In genomic region chr22:38881997-38882396, GRCh38 we compare ENCODE assay signal across 14 cellular contexts. TPM values are rescaled to one million over a fixed set of nuclear protein-coding genes. Genes with fewer than 3 reads are reported as not detected.
DNase-seq lines count a peak whose midpoint lies in the region; ATAC-seq and TF ChIP-seq lines count a peak whose summit lies in the region.
"Had no signal": no experiment of that assay in that cellular context is flagged by ENCODE, and none has a peak within 500 bp of the region (broad histone marks: within the 10 kb centered on the region; RNA-seq: fewer than 3 reads in every experiment).

No MANE protein-coding gene starts in this region.

- CTCF ChIA-PET in activated naive CD4-positive, alpha-beta T cell treated with anti-CD3 and anti-CD28 coated beads for 36 hours (lab: Charles Lee) = interaction anchor here (2.0 kb wide), 1 partner anchor 12 kb away, joined by 5 read pairs; no protein-coding TSS in a partner anchor

- peak overlapping the region; percentile 88 for H3K27ac Mint-ChIP-seq in activated naive CD4-positive, alpha-beta T cell treated with anti-CD3 and anti-CD28 coated beads, Interleukin-2, amount 50 U/mL, for 24 hours
- no peak overlapping the region for H3K27ac Mint-ChIP-seq in activated naive CD4-positive, alpha-beta T cell treated with anti-CD3 and anti-CD28 coated beads for 36 hours
- H3K27ac Mint-ChIP-seq: effector memory CD8-positive, alpha-beta T cell; GM23338 had no signal

- H3K4me3 Mint-ChIP-seq in activated naive CD4-positive, alpha-beta T cell treated with anti-CD3 and anti-CD28 coated beads, Interleukin-2, amount 50 U/mL, for 24 hours = peak overlapping the region; percentile 75
- H3K4me3 Mint-ChIP-seq in activated naive CD4-positive, alpha-beta T cell treated with anti-CD3 and anti-CD28 coated beads for 36 hours = no peak overlapping the region
- H3K4me3 Mint-ChIP-seq: effector memory CD8-positive, alpha-beta T cell; GM23338; stimulated activated naive CD8-positive, alpha-beta T cell treated with anti-CD3 and anti-CD28 coated beads, Interleukin-15, amount 100 ng/mL, for 72 hours had no signal

- no peak overlapping the region for H3K4me3 ChIP-seq in heart left ventricle
- H3K4me3 ChIP-seq in prostate gland = no peak overlapping the region
- no peak overlapping the region for H3K4me3 ChIP-seq in aorta (ENCODE audit: low read length in 2 of 2)
- H3K4me3 ChIP-seq in HAP-1 = no peak overlapping the region
- H3K4me3 ChIP-seq: A549, GM23338 had no signal

- H3K36me3 Mint-ChIP-seq in activated naive CD4-positive, alpha-beta T cell treated with anti-CD3 and anti-CD28 coated beads, Interleukin-2, amount 50 U/mL, for 24 hours = no peaks in the 10 kb centered on the region
- no peaks in the 10 kb centered on the region for H3K36me3 Mint-ChIP-seq in activated naive CD4-positive, alpha-beta T cell treated with anti-CD3 and anti-CD28 coated beads for 36 hours (ENCODE audit: low read depth)

- H3K36me3 ChIP-seq in heart left ventricle (no peaks in the 10 kb centered on the region), prostate gland (no peaks in the 10 kb centered on the region), aorta (ENCODE audit: control insufficient read depth in 1 of 2, insufficient read depth in 2 of 2, low read length in 1 of 2) (no peaks in the 10 kb centered on the region), HAP-1 (replicated peaks) (no peaks in the 10 kb centered on the region)

- no peaks in the 10 kb centered on the region for H3K27me3 Mint-ChIP-seq in activated naive CD4-positive, alpha-beta T cell treated with anti-CD3 and anti-CD28 coated beads, Interleukin-2, amount 50 U/mL, for 24 hours
- H3K27me3 Mint-ChIP-seq in activated naive CD4-positive, alpha-beta T cell treated with anti-CD3 and anti-CD28 coated beads for 36 hours (ENCODE audit: low read depth) = no peaks in the 10 kb centered on the region

- no peaks in the 10 kb centered on the region for H3K9me3 ChIP-seq in heart left ventricle
- H3K9me3 ChIP-seq in prostate gland = no peaks in the 10 kb centered on the region
- no peaks in the 10 kb centered on the region for H3K9me3 ChIP-seq in aorta (ENCODE audit: control insufficient read depth, low read length)
- no peaks in the 10 kb centered on the region for H3K9me3 ChIP-seq in HAP-1
- H3K9me3 ChIP-seq: A549 had no signal

- TF ChIP-seq CTCF in heart left ventricle (IDR thresholded peaks at IDR 0.05) (no peak), prostate gland (IDR thresholded peaks at IDR 0.05) (no peak)

- intact Hi-C loops in activated naive CD4-positive, alpha-beta T cell treated with anti-CD3 and anti-CD28 coated beads for 36 hours (cut with micrococcal nuclease) = no loop called here
- intact Hi-C loops in heart left ventricle (cut with DNase I) = loop anchor here in 1 of 10 donors (5.0 kb wide), 1 partner anchor 40 kb away; no protein-coding TSS in a partner anchor
- intact Hi-C loops in prostate gland (cut with DNase I) = no loop called here
- intact Hi-C loops in aorta (cut with DNase I) = loop anchor here (5.0 kb wide), 2 partner anchors 40 to 270 kb away; partner anchors contain the start of gene CBX7 (in 1 of the 2)

- TF ChIP-seq POLR2A in heart left ventricle (IDR thresholded peaks at IDR 0.05) (no peak), prostate gland (IDR thresholded peaks at IDR 0.05) (no peak)

- no peaks in the 10 kb centered on the region for H3K9me3 Mint-ChIP-seq in activated naive CD4-positive, alpha-beta T cell treated with anti-CD3 and anti-CD28 coated beads, Interleukin-2, amount 50 U/mL, for 24 hours
- no peaks in the 10 kb centered on the region for H3K9me3 Mint-ChIP-seq in activated naive CD4-positive, alpha-beta T cell treated with anti-CD3 and anti-CD28 coated beads for 36 hours
- H3K9me3 Mint-ChIP-seq: effector memory CD8-positive, alpha-beta T cell; GM23338; stimulated activated naive CD8-positive, alpha-beta T cell treated with anti-CD3 and anti-CD28 coated beads, Interleukin-15, amount 100 ng/mL, for 72 hours had no signal

- peaks cover 25% of the 10 kb centered on the region for H3K4me1 Mint-ChIP-seq in activated naive CD4-positive, alpha-beta T cell treated with anti-CD3 and anti-CD28 coated beads, Interleukin-2, amount 50 U/mL, for 24 hours
- H3K4me1 Mint-ChIP-seq in activated naive CD4-positive, alpha-beta T cell treated with anti-CD3 and anti-CD28 coated beads for 36 hours (ENCODE audit: low read depth) = peaks cover 27% of the 10 kb centered on the region

- H3K27ac ChIP-seq in heart left ventricle (peak overlapping the region; percentile 63 to 90 (median 82)), prostate gland (peak overlapping the region; percentile 63 to 80), aorta (ENCODE audit: low read depth in 1 of 2, low read length in 2 of 2) (peak overlapping the region; percentile 92 to 97)
- H3K27ac ChIP-seq: A549 had no signal

- in situ Hi-C loops in HAP-1 (cut with MboI; ENCODE audit: low sequenced_read_pairs) = no loop called here

- H3K4me1 ChIP-seq in heart left ventricle (peaks cover 8 to 24% (median 17%) of the 10 kb centered on the region in 12 donors), prostate gland (replicated peaks) (no peaks in the 10 kb centered on the region), aorta (ENCODE audit: control insufficient read depth in 1 of 2, insufficient read depth in 2 of 2, low read length in 2 of 2) (peaks cover 4 to 7% of the 10 kb centered on the region in 2 donors), HAP-1 (no peaks in the 10 kb centered on the region)

- H3K27me3 ChIP-seq in heart left ventricle (no peaks in the 10 kb centered on the region), prostate gland (replicated peaks; ENCODE audit: insufficient read depth) (no peaks in the 10 kb centered on the region), aorta (ENCODE audit: control insufficient read depth in 1 of 2, insufficient read depth in 2 of 2, low read length in 1 of 2) (no peaks in the 10 kb centered on the region), HAP-1 (ENCODE audit: low read depth) (no peaks in the 10 kb centered on the region)

- no peak for DNase-seq in activated naive CD4-positive, alpha-beta T cell treated with anti-CD3 and anti-CD28 coated beads for 36 hours
- DNase-seq in heart left ventricle (no peak), prostate gland (ENCODE audit: low spot score) (no peak), aorta (no peak), HAP-1 (ENCODE audit: low spot score in 2 of 2) (no peak)
- DNase-seq: DMS 273 treated with DMSO at 0.1 percent for 48 hours; effector memory CD8-positive, alpha-beta T cell; NCI-H510A; stimulated activated naive CD8-positive, alpha-beta T cell treated with anti-CD3 and anti-CD28 coated beads, Interleukin-15, amount 100 ng/mL, for 72 hours had no signal

- ATAC-seq in heart left ventricle (peak; percentile 20 to 65 (median 48)), aorta (ENCODE audit: low FRiP score) (peak; percentile 12), GM21367 (IDR thresholded peaks at IDR 0.05; ENCODE audit: unreplicated experiment) (no peak), GM19455 (IDR thresholded peaks at IDR 0.05; ENCODE audit: unreplicated experiment) (no peak)
- ATAC-seq: A549; effector memory CD8-positive, alpha-beta T cell; GM23338; stimulated activated naive CD8-positive, alpha-beta T cell treated with anti-CD3 and anti-CD28 coated beads, Interleukin-15, amount 100 ng/mL, for 72 hours had no signal

RNA-seq across cellular contexts. Expression of gene CBX6, which starts 10.0 kb away (rescaled TPM):
- 10 to 100 TPM; 91.4 to 93.5 TPM for total RNA-seq in activated naive CD4-positive, alpha-beta T cell treated with anti-CD3 and anti-CD28 coated beads for 36 hours
- 10 to 100 TPM; 28.3 to 59.0 (median 43.9) TPM for total RNA-seq in heart left ventricle
- polyA plus RNA-seq in heart left ventricle = 10 to 100 TPM; 21.1 to 43.5 TPM
- total RNA-seq in prostate gland = 10 to 100 TPM; 39.9 to 56.2 TPM
- 100 to 1,000 TPM in 1 of 2 donors, 10 to 100 TPM in 1; 97.2 to 104 TPM for total RNA-seq in aorta
- polyA plus RNA-seq in aorta = 10 to 100 TPM; 17.5 to 38.9 TPM

RNA-seq across cellular contexts. Expression of gene NPTXR, which starts 38.2 kb away (rescaled TPM):
- 1 to 10 TPM; 1.4 to 1.5 TPM for total RNA-seq in activated naive CD4-positive, alpha-beta T cell treated with anti-CD3 and anti-CD28 coated beads for 36 hours
- total RNA-seq in heart left ventricle = 10 to 100 TPM; 15.4 to 34.0 (median 20.7) TPM
- polyA plus RNA-seq in heart left ventricle = 10 to 100 TPM; 18.8 to 19.1 TPM
- total RNA-seq in prostate gland = 10 to 100 TPM; 12.6 to 36.2 TPM
- 10 to 100 TPM; 16.5 to 21.9 TPM for total RNA-seq in aorta
- 10 to 100 TPM in 1 of 2 donors, 1 to 10 TPM in 1; 6.1 to 11.3 TPM for polyA plus RNA-seq in aorta

Comparison
In these comparisons a context has a peak if more than half of its experiments do, and no peak if none do; other contexts are left out.
1. ATAC-seq: peak in heart left ventricle (4 of 4) and aorta (single experiment); none in GM21367 (single experiment) and GM19455 (single experiment).
2. RNA of gene NPTXR, which starts 38.2 kb away (total RNA-seq): 12.6 to 36.2 TPM in prostate gland, 16.5 to 21.9 TPM in aorta and 15.4 to 34.0 TPM in heart left ventricle; 1.4 to 1.5 TPM in activated naive CD4-positive, alpha-beta T cell treated with anti-CD3 and anti-CD28 coated beads for 36 hours; every median in the first group is over 4 times any median in the second.
3. intact Hi-C loops: an anchor here in aorta (5.0 kb wide); none called in activated naive CD4-positive, alpha-beta T cell treated with anti-CD3 and anti-CD28 coated beads for 36 hours and prostate gland.
4. Peak in every context shown above with its lines, with median percentiles within 50 percentile points of each other: H3K27ac ChIP-seq.